17 cellular contexts compared by ENCODE assay signal in genomic region chr12:29316772-29317171, GRCh38.
A peak's percentile ranks its signal among the peaks of the same experiment; 100 is the strongest.
DNase-seq lines count a peak whose midpoint lies in the region; ATAC-seq, FAIRE-seq and TF ChIP-seq lines count a peak whose summit lies in the region.
"Had no signal": no experiment of that assay in that cellular context is flagged by ENCODE, and none has a peak within 500 bp of the region (broad histone marks: within the 10 kb centered on the region; RNA-seq: fewer than 3 reads in every experiment).

No MANE protein-coding gene starts in this region.

- POLR2A ChIA-PET in RWPE1 (lab: Yijun Ruan, JAX; ENCODE audit: low non-redundant PET): no interaction called here

- H3K36me3 Mint-ChIP-seq in GM23338 (ENCODE audit: low read depth): peaks cover 15% of the 10 kb centered on the region
- peaks cover 3% of the 10 kb centered on the region for H3K36me3 Mint-ChIP-seq in astrocyte (ENCODE audit: low read depth, unreplicated experiment)

- FAIRE-seq in astrocyte (lab: Jason Lieb, UNC): no peak
- FAIRE-seq: HTR-8/SVneo, pancreas had no signal

- H4K20me1 ChIP-seq in GM23338 (replicated peaks; ENCODE audit: insufficient read depth) (no peaks in the 10 kb centered on the region), astrocyte (ENCODE audit: insufficient read depth, low read length) (no peaks in the 10 kb centered on the region)

- H3K9me3 ChIP-seq in astrocyte (ENCODE audit: insufficient read depth, low read depth, low read length): no peaks in the 10 kb centered on the region
- H3K9me3 ChIP-seq in heart left ventricle: no peaks in the 10 kb centered on the region
- H3K9me3 ChIP-seq in parathyroid adenoma (ENCODE audit: control insufficient read depth, low read length): no peaks in the 10 kb centered on the region
- H3K9me3 ChIP-seq in BE2C: no peaks in the 10 kb centered on the region
- H3K9me3 ChIP-seq: pancreas had no signal

- H3K79me2 ChIP-seq in GM23338 (replicated peaks; ENCODE audit: insufficient read depth) (no peaks in the 10 kb centered on the region), astrocyte (ENCODE audit: insufficient read depth, low read length) (no peaks in the 10 kb centered on the region), parathyroid adenoma (no peaks in the 10 kb centered on the region)

- TF ChIP-seq POLR2A in heart left ventricle (IDR thresholded peaks at IDR 0.05): no peak

- WGBS in heart left ventricle, 4 donors: 18 to 32% (median 22%) methylated on average over 4 of the region's 4 CpGs

- H3K9me3 Mint-ChIP-seq in GM23338 (peaks cover 11% of the 10 kb centered on the region), astrocyte (ENCODE audit: unreplicated experiment) (no peaks in the 10 kb centered on the region)
- H3K9me3 Mint-ChIP-seq: activated T-helper 1 cell treated with anti-CD3 and anti-CD28 coated beads, Interleukin-12 subunit alpha, Interleukin-12 subunit beta, Interleukin-2, Interleukin-4 antibody, amounts not matched to agents 30 ng/mL and 10 ng/mL and 1 ng/mL, durations not matched to agents 14 hours and 24 hours and 36 hours; CD4-positive, CD25-positive, alpha-beta regulatory T cell; stimulated activated naive CD8-positive, alpha-beta T cell treated with anti-CD3 and anti-CD28 coated beads, Interleukin-15, amount 100 ng/mL, for 72 hours had no signal

- DNase-seq in GM23338 (ENCODE audit: low spot score) (peak; percentile 52), astrocyte (ENCODE audit: low read depth) (peak; percentile 92), heart left ventricle (peak; percentile 41 to 81 (median 65)), RWPE1 (ENCODE audit: low spot score) (no peak), BE2C (no peak)
- no peak for DNase-seq in stimulated activated CD4-positive, alpha-beta T cell treated with anti-CD3 and anti-CD28 coated beads, Interleukin-4, amount 100 ng/mL, for 24 hours
- DNase-seq: CD4-positive, CD25-positive, alpha-beta regulatory T cell; central memory CD4-positive, alpha-beta T cell; NCI-H1105; NCI-H524 treated with DMSO at 0.1 percent for 48 hours; stimulated activated CD4-positive, alpha-beta T cell treated with anti-CD3 and anti-CD28 coated beads, Interleukin-4, amount 100 ng/mL, for 1 hour; stimulated activated naive CD8-positive, alpha-beta T cell treated with anti-CD3 and anti-CD28 coated beads, Interleukin-15, amount 100 ng/mL, for 72 hours had no signal

- H3K4me1 Mint-ChIP-seq in GM23338: peaks cover 15% of the 10 kb centered on the region; the same call in 2 of the 3 replicates
- peaks cover 10% of the 10 kb centered on the region for H3K4me1 Mint-ChIP-seq in astrocyte (ENCODE audit: low read depth, unreplicated experiment)

- peaks cover 2% of the 10 kb centered on the region; the same call in 1 of the 2 replicates for H3K9me2 ChIP-seq in GM23338 (ENCODE audit: insufficient read depth)

- no peak overlapping the region for H3K4me3 ChIP-seq in GM23338
- no peak overlapping the region for H3K4me3 ChIP-seq in astrocyte (ENCODE audit: insufficient read depth, low read depth, low read length)
- H3K4me3 ChIP-seq in heart left ventricle: peak overlapping the region in 8 of 12 donors; percentile 4 to 42 (median 31)
- no peak overlapping the region for H3K4me3 ChIP-seq in parathyroid adenoma (ENCODE audit: low read depth, low read length)
- H3K4me3 ChIP-seq in BE2C (ENCODE audit: low read depth, low read length): no peak overlapping the region
- H3K4me3 ChIP-seq: pancreas had no signal

- H3K36me3 ChIP-seq in GM23338 (ENCODE audit: insufficient read depth) (no peaks in the 10 kb centered on the region), astrocyte (ENCODE audit: insufficient read depth, low read length) (no peaks in the 10 kb centered on the region), heart left ventricle (peaks cover 0 to 12% (median 2%) of the 10 kb centered on the region in 9 donors), parathyroid adenoma (ENCODE audit: control insufficient read depth, insufficient read depth, low read length) (no peaks in the 10 kb centered on the region), BE2C (no peaks in the 10 kb centered on the region)
- H3K36me3 ChIP-seq: pancreas had no signal

- H3K27ac ChIP-seq in GM23338 (ENCODE audit: low read depth) (no peak overlapping the region), astrocyte (ENCODE audit: low read depth, low read length) (peak overlapping the region; percentile 55), heart left ventricle (peak overlapping the region; percentile 58 to 83 (median 72)), parathyroid adenoma (no peak overlapping the region), RWPE1 (no peak overlapping the region)
- H3K27ac ChIP-seq: pancreas had no signal

- H3K27me3 Mint-ChIP-seq in GM23338 (ENCODE audit: insufficient read depth, low read depth, poor library complexity) (no peaks in the 10 kb centered on the region), astrocyte (ENCODE audit: low read depth, unreplicated experiment) (no peaks in the 10 kb centered on the region)
- H3K27me3 Mint-ChIP-seq: CD4-positive, CD25-positive, alpha-beta regulatory T cell; stimulated activated naive CD8-positive, alpha-beta T cell treated with anti-CD3 and anti-CD28 coated beads, Interleukin-15, amount 100 ng/mL, for 72 hours had no signal

- TF ChIP-seq CTCF in GM23338 (conservative IDR thresholded peaks at IDR 0.05; ENCODE audit: low read depth in 2 of 2) (no peak), astrocyte (IDR thresholded peaks at IDR 0.05; ENCODE audit: insufficient read depth, low read depth, low read length) (no peak), heart left ventricle (IDR thresholded peaks at IDR 0.05) (no peak), parathyroid adenoma (IDR thresholded peaks at IDR 0.05) (no peak), RWPE1 (conservative IDR thresholded peaks at IDR 0.05; ENCODE audit: low read depth) (no peak), BE2C (IDR thresholded peaks at IDR 0.05; ENCODE audit: low read depth, low read length) (no peak)

- no peaks in the 10 kb centered on the region for H3F3A ChIP-seq in GM23338 (replicated peaks; ENCODE audit: low read depth)

- 0 out of 2 replicates have a peak overlapping the region, but pooled peaks have one; percentile 25 for H3K27ac Mint-ChIP-seq in GM23338
- peak overlapping the region; percentile 1 for H3K27ac Mint-ChIP-seq in astrocyte (ENCODE audit: unreplicated experiment)
- H3K27ac Mint-ChIP-seq: activated T-helper 1 cell treated with anti-CD3 and anti-CD28 coated beads, Interleukin-12 subunit alpha, Interleukin-12 subunit beta, Interleukin-2, Interleukin-4 antibody, amounts not matched to agents 30 ng/mL and 10 ng/mL and 1 ng/mL, durations not matched to agents 14 hours and 24 hours and 36 hours; stimulated activated naive CD8-positive, alpha-beta T cell treated with anti-CD3 and anti-CD28 coated beads, Interleukin-15, amount 100 ng/mL, for 72 hours had no signal

- H3K4me2 ChIP-seq in GM23338 (no peak overlapping the region), astrocyte (ENCODE audit: low read length) (peak overlapping the region; percentile 71), parathyroid adenoma (ENCODE audit: low read length) (peak overlapping the region; percentile 35)

- no peak overlapping the region for H3K4me3 Mint-ChIP-seq in GM23338
- H3K4me3 Mint-ChIP-seq in astrocyte (ENCODE audit: unreplicated experiment): no peak overlapping the region
- H3K4me3 Mint-ChIP-seq: activated T-helper 1 cell treated with anti-CD3 and anti-CD28 coated beads, Interleukin-12 subunit alpha, Interleukin-12 subunit beta, Interleukin-2, Interleukin-4 antibody, amounts not matched to agents 30 ng/mL and 10 ng/mL and 1 ng/mL, durations not matched to agents 14 hours and 24 hours and 36 hours; CD4-positive, CD25-positive, alpha-beta regulatory T cell; stimulated activated naive CD8-positive, alpha-beta T cell treated with anti-CD3 and anti-CD28 coated beads, Interleukin-15, amount 100 ng/mL, for 72 hours had no signal

- CTCF ChIA-PET in RWPE1 (lab: Yijun Ruan, JAX): interaction anchor here (1.7 to 2.3 kb wide), 2 partner anchors 228 to 243 kb away, joined by 8 to 15 read pairs; no protein-coding TSS in a partner anchor

- H3K27me3 ChIP-seq in GM23338 (ENCODE audit: insufficient read depth) (no peaks in the 10 kb centered on the region), astrocyte (ENCODE audit: insufficient read depth, low read length) (no peaks in the 10 kb centered on the region), heart left ventricle (no peaks in the 10 kb centered on the region), parathyroid adenoma (ENCODE audit: control insufficient read depth, insufficient read depth, low read length) (no peaks in the 10 kb centered on the region), BE2C (no peaks in the 10 kb centered on the region)
- H3K27me3 ChIP-seq: pancreas had no signal

- H3K9ac ChIP-seq in astrocyte (ENCODE audit: low read length) (peak overlapping the region; percentile 23), parathyroid adenoma (no peak overlapping the region)

- intact Hi-C loops in heart left ventricle (cut with DNase I): loop anchor here in 9 of 10 donors (2.0 to 10.0 kb wide), 4 partner anchors 162 to 244 kb away; no protein-coding TSS in a partner anchor

- H3K4me1 ChIP-seq in GM23338 (ENCODE audit: insufficient read depth): no peaks in the 10 kb centered on the region
- H3K4me1 ChIP-seq in astrocyte (ENCODE audit: insufficient read depth, low read length): peaks cover 32% of the 10 kb centered on the region
- peaks cover 0 to 32% (median 9%) of the 10 kb centered on the region in 12 donors for H3K4me1 ChIP-seq in heart left ventricle
- H3K4me1 ChIP-seq in parathyroid adenoma: peaks cover 5% of the 10 kb centered on the region
- peaks cover 19% of the 10 kb centered on the region for H3K4me1 ChIP-seq in BE2C
- H3K4me1 ChIP-seq: pancreas had no signal

- no peak overlapping the region for H2AFZ ChIP-seq in GM23338
- no peak overlapping the region for H2AFZ ChIP-seq in astrocyte (ENCODE audit: low read depth, low read length)
- H2AFZ ChIP-seq in parathyroid adenoma: peak overlapping the region; percentile 8

- ATAC-seq in GM23338 (peak; percentile 82), heart left ventricle (peak; percentile 56 to 78 (median 74)), GM21423 (IDR thresholded peaks at IDR 0.05; ENCODE audit: unreplicated experiment) (no peak)

TF ChIP-seq in GM23338, 12 proteins besides CTCF, POLR2A, EP300 and RAD21 (continues in another document):
- no peak for TF ChIP-seq JUNB (IDR thresholded peaks at IDR 0.05; ENCODE audit: unreplicated experiment)

Comparison
In these comparisons a context has a peak if more than half of its experiments do, and no peak if none do; other contexts are left out.
1. DNase-seq: peak in GM23338 (single experiment), astrocyte (single experiment) and heart left ventricle (5 of 5); none in RWPE1 (single experiment), stimulated activated CD4-positive, alpha-beta T cell treated with anti-CD3 and anti-CD28 coated beads, Interleukin-4, amount 100 ng/mL, for 24 hours (single experiment) and BE2C (single experiment).
2. H3K27ac ChIP-seq: peak in astrocyte (single experiment) and heart left ventricle (12 of 12); none in GM23338 (single experiment), parathyroid adenoma (single experiment) and RWPE1 (single experiment).
3. H3K4me3 ChIP-seq: peak in heart left ventricle (8 of 12); none in GM23338 (single experiment), astrocyte (single experiment), parathyroid adenoma (single experiment) and BE2C (single experiment).